ENCODE assay signal across 18 cellular contexts in genomic region chr20:45874576-45874975, GRCh38. TPM values are rescaled to one million over a fixed set of nuclear protein-coding genes. Genes with fewer than 3 reads are reported as not detected.
DNase-seq lines count a peak whose midpoint lies in the region; ATAC-seq, FAIRE-seq and TF ChIP-seq lines count a peak whose summit lies in the region.
"Had no signal": no experiment of that assay in that cellular context is flagged by ENCODE, and none has a peak within 500 bp of the region (broad histone marks: within the 10 kb centered on the region; RNA-seq: fewer than 3 reads in every experiment).

No MANE protein-coding gene starts in this region.

- H2BK15ac ChIP-seq in IMR-90 (ENCODE audit: low read depth, low read length) = no peak overlapping the region

- no peak for DNase-seq in IMR-90
- DNase-seq in K562 (ENCODE audit: extremely low read depth in 1 of 4, low spot score in 3 of 4) = no peak
- DNase-seq in nephron progenitor cell = no peak
- no peak for DNase-seq in activated CD4-positive, alpha-beta T cell treated with anti-CD3 and anti-CD28 coated beads for 4 hours
- DNase-seq in Right ventricle myocardium inferior (ENCODE audit: missing footprints) = no peak
- DNase-seq in NOMO-1 treated with dmso at 0.1 percent for 144 hours (lab: John Stamatoyannopoulos, UW; ENCODE audit: unreplicated experiment) = no peak
- no peak for DNase-seq in HK-2 (ENCODE audit: unreplicated experiment)
- DNase-seq: C1 segment of cervical spinal cord; Caco-2; CD4-positive, alpha-beta memory T cell; DMS153; DND-41; GDM1; H9 had no signal

- peaks cover 8% of the 10 kb centered on the region for H3K4me1 ChIP-seq in IMR-90 (ENCODE audit: control insufficient read depth, insufficient read depth, low read length)
- H3K4me1 ChIP-seq in K562 (replicated peaks in 1 of 2; ENCODE audit: control insufficient read depth in 2 of 2, insufficient read depth in 2 of 2, low read length in 2 of 2) = peaks cover 22 to 24% of the 10 kb centered on the region in 2 experiments
- H3K4me1 ChIP-seq: Caco-2 had no signal

- no CpG with 5 or more reads among the region's 4 CpGs for WGBS in IMR-90 (ENCODE audit: extremely low coverage in 2 of 2, insufficient read length in 1 of 2), 2 experiments
- 30% methylated on average over 4 of the region's 4 CpGs for WGBS in K562 (ENCODE audit: insufficient coverage, low coverage, missing lambda C conversion rate)

- no peaks in the 10 kb centered on the region for H3K9me3 ChIP-seq in IMR-90 (ENCODE audit: control insufficient read depth, insufficient read depth, low read length)
- no peaks in the 10 kb centered on the region for H3K9me3 ChIP-seq in K562 (replicated peaks; ENCODE audit: control insufficient read depth, insufficient read depth, low read depth, low read length)
- H3K9me3 ChIP-seq: Caco-2 had no signal

- in situ Hi-C loops in IMR-90 (cut with MboI; ENCODE audit: low sequenced_read_pairs) (no loop called here), K562 (cut with MboI) (no loop called here)

- H4K91ac ChIP-seq in IMR-90 (ENCODE audit: insufficient read depth, low read depth, low read length) = peak overlapping the region; percentile 23; the same call in 1 of the 2 replicates

- no peak overlapping the region; the same call in 1 of the 2 replicates for H2AK5ac ChIP-seq in IMR-90 (ENCODE audit: low read depth, low read length)

- ATAC-seq in IMR-90 (ENCODE audit: low read depth) = no peak
- no peak for ATAC-seq in K562
- ATAC-seq in Right ventricle myocardium inferior = no peak
- ATAC-seq: GM23338, HCT116 had no signal

- POLR2A ChIA-PET in IMR-90 (lab: Charles Lee; ENCODE audit: unreplicated experiment) (no interaction called here), K562 (lab: Yijun Ruan, JAX) (interaction anchor here (0.6 to 1.8 kb wide), 5 partner anchors 10 to 60 kb away, joined by 3 to 7 read pairs (median 4); partner anchors contain the start of gene PCIF1)

- H3K18ac ChIP-seq in IMR-90 (ENCODE audit: low read depth, low read length) = 0 out of 2 replicates have a peak overlapping the region, but pooled peaks have one; percentile 18

- H3K27ac ChIP-seq in IMR-90 (ENCODE audit: insufficient read depth, low read length) (no peak overlapping the region), K562 (ENCODE audit: extremely low read depth, low read depth, low read length) (no peak overlapping the region)

- TF ChIP-seq CTCF in IMR-90 (conservative IDR thresholded peaks at IDR 0.05; ENCODE audit: low read depth, low read length) (no peak), K562 (IDR thresholded peaks at IDR 0.05 in 2 of 3, conservative IDR thresholded peaks at IDR 0.05 in 1 of 3; ENCODE audit: insufficient read depth in 2 of 3, low read depth in 1 of 3, low read length in 3 of 3) (no peak), nephron progenitor cell (IDR thresholded peaks at IDR 0.05) (no peak)

- H3K9me1 ChIP-seq in IMR-90 (ENCODE audit: insufficient read depth, low read length) (peaks cover 7% of the 10 kb centered on the region), K562 (ENCODE audit: control insufficient read depth, insufficient read depth, low read length) (no peaks in the 10 kb centered on the region)

- peak overlapping the region; percentile 12; the same call in 1 of the 2 replicates for H3K56ac ChIP-seq in IMR-90 (ENCODE audit: extremely low read depth, insufficient read depth, low read length)

- no peak overlapping the region for H3K9ac ChIP-seq in IMR-90 (ENCODE audit: low read depth, low read length)
- no peak overlapping the region for H3K9ac ChIP-seq in K562 (ENCODE audit: insufficient read depth in 1 of 2, low read depth in 2 of 2, low read length in 2 of 2)

- H3K79me2 ChIP-seq in K562 (ENCODE audit: control insufficient read depth, insufficient read depth, low read length) = no peaks in the 10 kb centered on the region

- H2AFZ ChIP-seq in IMR-90 (replicated peaks; ENCODE audit: low read length, poor library complexity) = no peak overlapping the region
- H2AFZ ChIP-seq in K562 (ENCODE audit: low read depth, low read length) = peak overlapping the region; percentile 3; the same call in 1 of the 2 replicates
- H2AFZ ChIP-seq: GM23338 had no signal

- peaks cover 5% of the 10 kb centered on the region for H3K4me1 Mint-ChIP-seq in nephron progenitor cell
- H3K4me1 Mint-ChIP-seq: GM23338, H9 had no signal

- H2BK120ac ChIP-seq in IMR-90 (ENCODE audit: low read depth, low read length) = 0 out of 2 replicates have a peak overlapping the region, but pooled peaks have one; percentile 1

- H3K23ac ChIP-seq in IMR-90 (ENCODE audit: low read depth, low read length) = no peak overlapping the region

- BruUV-seq in IMR-90 (replicated peaks; lab: Mats Ljungman, UMichigan) (no TSS peak), K562 (replicated peaks; lab: Mats Ljungman, UMichigan) (no TSS peak)

- H2AK9ac ChIP-seq in IMR-90 (replicated peaks; ENCODE audit: low read depth, low read length, poor library complexity) = no peak overlapping the region

- CTCF ChIA-PET in IMR-90 (lab: Yijun Ruan, JAX) (no interaction called here), K562 (lab: Yijun Ruan, JAX; ENCODE audit: low intra/inter-chr PET ratio) (no interaction called here)

- TF ChIP-seq EP300 in K562 (IDR thresholded peaks at IDR 0.05; ENCODE audit: low read length) = no peak

- peaks cover 5% of the 10 kb centered on the region for H3K27me3 Mint-ChIP-seq in nephron progenitor cell (ENCODE audit: low read depth, poor library complexity)
- H3K27me3 Mint-ChIP-seq: CD4-positive, alpha-beta memory T cell had no signal

- H3K27me3 ChIP-seq in IMR-90 (ENCODE audit: control insufficient read depth, insufficient read depth, low read length) (no peaks in the 10 kb centered on the region), K562 (ENCODE audit: control insufficient read depth in 2 of 2, insufficient read depth in 2 of 2, low read length in 2 of 2) (no peaks in the 10 kb centered on the region)

- no peak overlapping the region for H3K14ac ChIP-seq in IMR-90 (replicated peaks; ENCODE audit: low read depth, low read length)

- H3K4me2 ChIP-seq in IMR-90 (ENCODE audit: low read depth, low read length) = no peak overlapping the region
- H3K4me2 ChIP-seq in K562 (ENCODE audit: insufficient read depth, low read length) = no peak overlapping the region
- H3K4me2 ChIP-seq: GM23338 had no signal

- TF ChIP-seq POLR2A in IMR-90 (IDR thresholded peaks at IDR 0.05; ENCODE audit: low read depth, low read length) = no peak
- TF ChIP-seq POLR2A in K562 (conservative IDR thresholded peaks at IDR 0.05) = no peak

- dilution Hi-C loops in IMR-90 (cut with HindIII; ENCODE audit: low sequenced_read_pairs, unreplicated experiment) = no loop called here

- H3K9me3 Mint-ChIP-seq in nephron progenitor cell = no peaks in the 10 kb centered on the region
- H3K9me3 Mint-ChIP-seq: CD4-positive, alpha-beta memory T cell; H9 had no signal

- no peak overlapping the region for H4K5ac ChIP-seq in IMR-90 (ENCODE audit: low read depth, low read length)

- no peak overlapping the region for H3K4me3 Mint-ChIP-seq in nephron progenitor cell
- H3K4me3 Mint-ChIP-seq: GM23338, H9 had no signal

- H4K20me1 ChIP-seq in IMR-90 (ENCODE audit: insufficient read depth, low read length) = no peaks in the 10 kb centered on the region
- H4K20me1 ChIP-seq in K562 (replicated peaks; ENCODE audit: control insufficient read depth, insufficient read depth, low read length) = no peaks in the 10 kb centered on the region

- H4K8ac ChIP-seq in IMR-90 (ENCODE audit: low read depth in 2 of 2, low read length in 2 of 2) = no peak overlapping the region

- intact Hi-C loops in IMR-90 (cut with micrococcal nuclease) = no loop called here
- intact Hi-C loops in K562 (cut with micrococcal nuclease) = no loop called here
- intact Hi-C loops in Right ventricle myocardium inferior (cut with DNase I) = no loop called here

- no peak overlapping the region for H3K4ac ChIP-seq in IMR-90 (ENCODE audit: low read depth, low read length)

- H3K36me3 ChIP-seq in IMR-90 (ENCODE audit: control insufficient read depth, insufficient read depth, low read length) = peaks cover 17% of the 10 kb centered on the region
- H3K36me3 ChIP-seq in K562 (ENCODE audit: control insufficient read depth, insufficient read depth, low read length) = no peaks in the 10 kb centered on the region; the same call in 1 of the 3 replicates

- H3K27ac Mint-ChIP-seq in nephron progenitor cell = peak overlapping the region; percentile 46
- H3K27ac Mint-ChIP-seq: GM23338, H9 had no signal

- H2BK5ac ChIP-seq in IMR-90 (ENCODE audit: low read depth, low read length, poor library complexity, severe bottlenecking) = no peak overlapping the region

- peak; percentile 54 for FAIRE-seq in K562 (lab: Jason Lieb, UNC)
- FAIRE-seq: GM12891, GM18507 had no signal

- H2BK20ac ChIP-seq in IMR-90 (ENCODE audit: low read depth, low read length) = no peak overlapping the region

- peaks cover 5% of the 10 kb centered on the region for H3K36me3 Mint-ChIP-seq in nephron progenitor cell (ENCODE audit: low read depth)

- H3K4me3 ChIP-seq in IMR-90 (ENCODE audit: insufficient read depth, low read depth, low read length) (no peak overlapping the region), K562 (no peak overlapping the region)
- H3K4me3 ChIP-seq: GM23338 had no signal

- H3K79me1 ChIP-seq in IMR-90 (ENCODE audit: low read depth in 1 of 2, low read length in 2 of 2) = 0 out of 4 replicates have a peak, but pooled peaks cover 0 to 5% of the 10 kb centered on the region in 2 experiments

- TF ChIP-seq RAD21 in IMR-90 (IDR thresholded peaks at IDR 0.05; ENCODE audit: low read length) (no peak), K562 (CRISPR knock-in tag; conservative IDR thresholded peaks at IDR 0.05 in 1 of 2, IDR thresholded peaks at IDR 0.05 in 1 of 2) (no peak)

RNA-seq across cellular contexts. Expression of gene ZSWIM1, which starts 6.5 kb away (rescaled TPM):
- total RNA-seq in IMR-90 (2012; rRNA removed) (7.8 and 10.0 TPM in 2 replicates), K562 (2014; rRNA removed) (11.6 and 14.1 TPM in 2 replicates), K562 (2014; rRNA removed; fragmentation: Illumina TruSeq; extraction: Trizol) (9.0 and 9.5 TPM in 2 replicates), K562 (2015; rRNA removed; fragmentation: Illumina TruSeq; extraction: Trizol) (11.2 and 11.7 TPM in 2 replicates), K562 (2021) (13.8 and 15.6 TPM in 2 replicates), Right ventricle myocardium inferior (11.4 TPM)
- polyA plus RNA-seq in IMR-90 (2012; rRNA removed) (4.2 and 4.6 TPM in 2 replicates), K562 (2011; rRNA removed) (7.4 and 12.1 TPM in 2 replicates), K562 (2014; fragmentation: Illumina TruSeq; extraction: Trizol) (13.7 and 14.7 TPM in 2 replicates), K562 (2014; fragmentation: Nextera tagmentation; extraction: Ambion mirVana) (1 to 10 TPM; 2.5 to 3.1 TPM), K562 (2014; rRNA removed) (7.0 and 7.3 TPM in 2 replicates)
- 2.0 and 3.7 TPM in 2 replicates for polyA plus RNA-seq in IMR-90 (2012; cell fraction: cytosol; rRNA removed)
- 4.0 and 5.2 TPM in 2 replicates for polyA plus RNA-seq in IMR-90 (2012; cell fraction: nucleus; rRNA removed; ENCODE audit: low replicate concordance)
- total RNA-seq in K562 (2011; cell fraction: chromatin; rRNA removed; ENCODE audit: low replicate concordance) = 14.3 and 28.8 TPM in 2 replicates
- 16.2 and 16.7 TPM in 2 replicates for total RNA-seq in K562 (2011; cell fraction: nucleolus; rRNA removed)
- 19.3 and 20.7 TPM in 2 replicates for total RNA-seq in K562 (2011; cell fraction: nucleoplasm; rRNA removed)
- polyA plus RNA-seq in K562 (2011; cell fraction: cytosol; rRNA removed) = 14.1 and 15.5 TPM in 2 replicates
- polyA plus RNA-seq in K562 (2011; cell fraction: nucleus; rRNA removed) = 21.0 and 32.5 TPM in 2 replicates
- polyA plus RNA-seq in K562 (2012) = 10.9 and 13.6 TPM in 2 replicates
- 18.4 and 23.1 TPM in 2 replicates for polyA minus RNA-seq in K562 (2011; rRNA and poly(A)+ RNA removed)
- polyA minus RNA-seq in K562 (2011; cell fraction: cytosol; rRNA and poly(A)+ RNA removed) = 16.7 and 17.3 TPM in 2 replicates
- 7.1 and 12.0 TPM in 2 replicates for polyA minus RNA-seq in K562 (2011; cell fraction: nucleus; rRNA and poly(A)+ RNA removed)

RNA-seq across cellular contexts. Expression of gene SPATA25, which starts 12.8 kb away (rescaled TPM):
- total RNA-seq in IMR-90 (2012; rRNA removed) (0.18 TPM in 1 of 2 replicates, not detected in the other), K562 (2014; rRNA removed) (0.68 and 1.4 TPM in 2 replicates), K562 (2014; rRNA removed; fragmentation: Illumina TruSeq; extraction: Trizol) (not detected in 2 replicates), K562 (2015; rRNA removed; fragmentation: Illumina TruSeq; extraction: Trizol) (0.22 and 0.45 TPM in 2 replicates), K562 (2021) (0.49 and 0.95 TPM in 2 replicates), Right ventricle myocardium inferior (2.0 TPM)
- polyA plus RNA-seq in IMR-90 (2012; rRNA removed) (0.36 and 1.0 TPM in 2 replicates), K562 (2011; rRNA removed) (0.21 and 0.53 TPM in 2 replicates), K562 (2014; fragmentation: Illumina TruSeq; extraction: Trizol) (0.39 and 0.42 TPM in 2 replicates), K562 (2014; fragmentation: Nextera tagmentation; extraction: Ambion mirVana) (not detected), K562 (2014; rRNA removed) (0.63 and 0.73 TPM in 2 replicates)
- polyA plus RNA-seq in IMR-90 (2012; cell fraction: cytosol; rRNA removed) = 0.19 and 0.57 TPM in 2 replicates
- polyA plus RNA-seq in IMR-90 (2012; cell fraction: nucleus; rRNA removed; ENCODE audit: low replicate concordance) = 2.2 and 4.8 TPM in 2 replicates
- total RNA-seq in K562 (2011; cell fraction: chromatin; rRNA removed; ENCODE audit: low replicate concordance) = 1.9 TPM in 1 of 2 replicates, not detected in the other
- 1.6 and 2.2 TPM in 2 replicates for total RNA-seq in K562 (2011; cell fraction: nucleolus; rRNA removed)
- 1.2 and 1.6 TPM in 2 replicates for total RNA-seq in K562 (2011; cell fraction: nucleoplasm; rRNA removed)
- 0.38 and 0.48 TPM in 2 replicates for polyA plus RNA-seq in K562 (2011; cell fraction: cytosol; rRNA removed)
- 1.3 and 1.8 TPM in 2 replicates for polyA plus RNA-seq in K562 (2011; cell fraction: nucleus; rRNA removed)
- polyA plus RNA-seq in K562 (2012) = 0.57 and 0.84 TPM in 2 replicates
- not detected in 2 replicates for polyA minus RNA-seq in K562 (2011; rRNA and poly(A)+ RNA removed)
- not detected in 2 replicates for polyA minus RNA-seq in K562 (2011; cell fraction: cytosol; rRNA and poly(A)+ RNA removed)
- polyA minus RNA-seq in K562 (2011; cell fraction: nucleus; rRNA and poly(A)+ RNA removed) = 0.67 TPM in 1 of 2 replicates, not detected in the other
- polyA plus RNA-seq: GM23338 had no signal

RNA-seq across cellular contexts. Expression of gene NEURL2, which starts 16.4 kb away (rescaled TPM):
- total RNA-seq in IMR-90 (2012; rRNA removed) (0.56 and 1.1 TPM in 2 replicates), K562 (2014; rRNA removed) (1.5 and 1.7 TPM in 2 replicates), K562 (2014; rRNA removed; fragmentation: Illumina TruSeq; extraction: Trizol) (not detected in 2 replicates), K562 (2015; rRNA removed; fragmentation: Illumina TruSeq; extraction: Trizol) (0.54 and 0.72 TPM in 2 replicates), K562 (2021) (1.2 and 1.9 TPM in 2 replicates), Right ventricle myocardium inferior (5.0 TPM)
- polyA plus RNA-seq in IMR-90 (2012; rRNA removed) (2.0 and 2.5 TPM in 2 replicates), K562 (2011; rRNA removed) (0.22 and 0.83 TPM in 2 replicates), K562 (2014; fragmentation: Illumina TruSeq; extraction: Trizol) (0.46 and 0.61 TPM in 2 replicates), K562 (2014; fragmentation: Nextera tagmentation; extraction: Ambion mirVana) (under 1 TPM; 0.30 to 0.32 TPM), K562 (2014; rRNA removed) (1.0 and 1.1 TPM in 2 replicates)
- polyA plus RNA-seq in IMR-90 (2012; cell fraction: cytosol; rRNA removed) = 1.2 and 3.0 TPM in 2 replicates
- 9.3 and 17.2 TPM in 2 replicates for polyA plus RNA-seq in IMR-90 (2012; cell fraction: nucleus; rRNA removed; ENCODE audit: low replicate concordance)
- total RNA-seq in K562 (2011; cell fraction: chromatin; rRNA removed; ENCODE audit: low replicate concordance) = 0.69 and 3.4 TPM in 2 replicates
- 3.7 and 4.2 TPM in 2 replicates for total RNA-seq in K562 (2011; cell fraction: nucleolus; rRNA removed)
- total RNA-seq in K562 (2011; cell fraction: nucleoplasm; rRNA removed) = 1.5 and 1.8 TPM in 2 replicates
- polyA plus RNA-seq in K562 (2011; cell fraction: cytosol; rRNA removed) = 0.59 and 1.2 TPM in 2 replicates
- polyA plus RNA-seq in K562 (2011; cell fraction: nucleus; rRNA removed) = 1.7 and 2.3 TPM in 2 replicates
- polyA plus RNA-seq in K562 (2012) = 0.81 and 2.2 TPM in 2 replicates
- 0.72 TPM in 1 of 2 replicates, not detected in the other for polyA minus RNA-seq in K562 (2011; rRNA and poly(A)+ RNA removed)
- not detected in 2 replicates for polyA minus RNA-seq in K562 (2011; cell fraction: cytosol; rRNA and poly(A)+ RNA removed)
- 2.3 and 3.1 TPM in 2 replicates for polyA minus RNA-seq in K562 (2011; cell fraction: nucleus; rRNA and poly(A)+ RNA removed)

RNA-seq across cellular contexts. Expression of gene CTSA, which starts 16.6 kb away (rescaled TPM):
- 19.0 and 30.3 TPM in 2 replicates for total RNA-seq in IMR-90 (2012; rRNA removed)
- polyA plus RNA-seq in IMR-90 (2012; rRNA removed) = 290 and 312 TPM in 2 replicates
- polyA plus RNA-seq in IMR-90 (2012; cell fraction: cytosol; rRNA removed) = 132 and 313 TPM in 2 replicates
- 979 and 1,055 TPM in 2 replicates for polyA plus RNA-seq in IMR-90 (2012; cell fraction: nucleus; rRNA removed; ENCODE audit: low replicate concordance)
- 129 and 346 TPM in 2 replicates for total RNA-seq in K562 (2011; cell fraction: chromatin; rRNA removed; ENCODE audit: low replicate concordance)
- total RNA-seq in K562 (2011; cell fraction: nucleolus; rRNA removed) = 275 and 312 TPM in 2 replicates
- 187 and 194 TPM in 2 replicates for total RNA-seq in K562 (2011; cell fraction: nucleoplasm; rRNA removed)
- 26.0 and 30.5 TPM in 2 replicates for total RNA-seq in K562 (2014; rRNA removed)
- total RNA-seq in K562 (2014; rRNA removed; fragmentation: Illumina TruSeq; extraction: Trizol) = 16.1 and 21.2 TPM in 2 replicates
- total RNA-seq in K562 (2015; rRNA removed; fragmentation: Illumina TruSeq; extraction: Trizol) = 40.5 and 42.9 TPM in 2 replicates
- total RNA-seq in K562 (2021) = 51.9 and 53.0 TPM in 2 replicates
- polyA plus RNA-seq in K562 (2011; rRNA removed) = 28.3 and 44.7 TPM in 2 replicates
- 54.6 and 66.3 TPM in 2 replicates for polyA plus RNA-seq in K562 (2011; cell fraction: cytosol; rRNA removed)
- 192 and 235 TPM in 2 replicates for polyA plus RNA-seq in K562 (2011; cell fraction: nucleus; rRNA removed)
- 60.5 and 80.5 TPM in 2 replicates for polyA plus RNA-seq in K562 (2012)
- 60.3 and 61.7 TPM in 2 replicates for polyA plus RNA-seq in K562 (2014; fragmentation: Illumina TruSeq; extraction: Trizol)
- polyA plus RNA-seq in K562 (2014; fragmentation: Nextera tagmentation; extraction: Ambion mirVana) = 10 to 100 TPM in 1 of 2 experiments, 1 to 10 TPM in 1; 8.8 to 12.4 TPM
- polyA plus RNA-seq in K562 (2014; rRNA removed) = 47.8 and 51.2 TPM in 2 replicates
- polyA minus RNA-seq in K562 (2011; rRNA and poly(A)+ RNA removed) = 32.6 and 38.8 TPM in 2 replicates
- 32.9 and 38.3 TPM in 2 replicates for polyA minus RNA-seq in K562 (2011; cell fraction: cytosol; rRNA and poly(A)+ RNA removed)
- 74.4 and 74.6 TPM in 2 replicates for polyA minus RNA-seq in K562 (2011; cell fraction: nucleus; rRNA and poly(A)+ RNA removed)
- total RNA-seq in Right ventricle myocardium inferior = 113 TPM

RNA-seq across cellular contexts. Expression of gene ZSWIM3, which starts 17.2 kb away (rescaled TPM):
- 8.1 and 8.6 TPM in 2 replicates for total RNA-seq in IMR-90 (2012; rRNA removed)
- 2.8 and 3.3 TPM in 2 replicates for polyA plus RNA-seq in IMR-90 (2012; rRNA removed)
- polyA plus RNA-seq in IMR-90 (2012; cell fraction: cytosol; rRNA removed) = 1.6 and 2.3 TPM in 2 replicates
- polyA plus RNA-seq in IMR-90 (2012; cell fraction: nucleus; rRNA removed; ENCODE audit: low replicate concordance) = 3.4 and 3.5 TPM in 2 replicates
- total RNA-seq in K562 (2011; cell fraction: chromatin; rRNA removed; ENCODE audit: low replicate concordance) = 3.7 and 6.4 TPM in 2 replicates
- 4.2 and 5.5 TPM in 2 replicates for total RNA-seq in K562 (2011; cell fraction: nucleolus; rRNA removed)
- total RNA-seq in K562 (2011; cell fraction: nucleoplasm; rRNA removed) = 3.1 and 3.6 TPM in 2 replicates
- total RNA-seq in K562 (2014; rRNA removed) = 2.4 and 2.7 TPM in 2 replicates
- total RNA-seq in K562 (2014; rRNA removed; fragmentation: Illumina TruSeq; extraction: Trizol) = 2.6 and 2.8 TPM in 2 replicates
- 3.6 and 4.0 TPM in 2 replicates for total RNA-seq in K562 (2015; rRNA removed; fragmentation: Illumina TruSeq; extraction: Trizol)
- total RNA-seq in K562 (2021) = 2.5 and 2.9 TPM in 2 replicates
- 4.3 and 5.4 TPM in 2 replicates for polyA plus RNA-seq in K562 (2011; rRNA removed)
- 4.5 and 4.6 TPM in 2 replicates for polyA plus RNA-seq in K562 (2011; cell fraction: cytosol; rRNA removed)
- 3.4 and 3.6 TPM in 2 replicates for polyA plus RNA-seq in K562 (2011; cell fraction: nucleus; rRNA removed)
- 2.2 and 3.5 TPM in 2 replicates for polyA plus RNA-seq in K562 (2012)
- 2.6 and 3.0 TPM in 2 replicates for polyA plus RNA-seq in K562 (2014; fragmentation: Illumina TruSeq; extraction: Trizol)
- polyA plus RNA-seq in K562 (2014; fragmentation: Nextera tagmentation; extraction: Ambion mirVana) = 1 to 10 TPM; 1.7 to 1.8 TPM
- polyA plus RNA-seq in K562 (2014; rRNA removed) = 1.8 and 3.7 TPM in 2 replicates
- 7.4 and 7.9 TPM in 2 replicates for polyA minus RNA-seq in K562 (2011; rRNA and poly(A)+ RNA removed)
- polyA minus RNA-seq in K562 (2011; cell fraction: cytosol; rRNA and poly(A)+ RNA removed) = 3.4 and 4.7 TPM in 2 replicates
- 0.81 and 3.1 TPM in 2 replicates for polyA minus RNA-seq in K562 (2011; cell fraction: nucleus; rRNA and poly(A)+ RNA removed)
- 2.1 TPM for total RNA-seq in Right ventricle myocardium inferior
